In the genomic region with DNA sequence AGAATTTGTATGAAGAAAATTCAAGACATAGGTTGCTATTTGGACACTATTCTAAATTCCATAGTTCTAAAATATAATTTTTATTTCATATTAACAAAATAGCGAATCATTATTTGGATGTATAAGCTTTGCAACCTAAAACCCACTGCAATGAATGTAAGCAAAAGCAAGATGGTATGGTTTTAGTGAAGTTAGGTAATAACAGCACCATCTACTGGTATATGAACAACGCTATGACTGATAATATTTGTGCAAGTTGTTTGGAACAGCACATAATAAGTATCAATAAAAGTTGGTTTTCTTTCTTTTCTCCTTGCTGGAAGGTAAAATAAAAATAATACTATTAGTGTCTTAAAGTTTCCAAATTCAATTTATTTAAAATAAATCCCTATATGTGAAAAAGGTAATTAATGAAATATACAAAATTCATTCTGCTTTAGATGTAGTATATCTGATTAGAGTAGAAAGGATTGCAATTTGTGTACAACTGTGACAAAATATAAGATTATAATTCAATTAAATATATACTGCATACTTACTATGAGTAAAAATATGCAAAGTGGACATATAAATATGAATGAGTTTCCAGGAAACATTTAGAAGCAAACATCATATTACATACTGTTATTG, we compare ENCODE assay signal across 8 cellular contexts.
A peak's percentile ranks its signal among the peaks of the same experiment; 100 is the strongest.
DNase-seq lines count a peak whose midpoint lies in the region; ATAC-seq and TF ChIP-seq lines count a peak whose summit lies in the region.

No MANE protein-coding gene starts in this region.

- TF ChIP-seq CTCF in GM12875 (IDR thresholded peaks at IDR 0.05; ENCODE audit: borderline replicate concordance, insufficient read depth, low read depth, low read length): peak; percentile 19; the same call in 1 of the 2 replicates
- TF ChIP-seq CTCF in choroid plexus epithelial cell (conservative IDR thresholded peaks at IDR 0.05; ENCODE audit: low read depth, low read length): peak; percentile 65
- TF ChIP-seq CTCF in neural crest cell (conservative IDR thresholded peaks at IDR 0.05): peak; percentile 78

- peak; percentile 4 for DNase-seq in NCI-H524 treated with DMSO at 0.1 percent for 48 hours (lab: John Stamatoyannopoulos, UW)
- DNase-seq in choroid plexus epithelial cell (ENCODE audit: low read depth): peak; percentile 65
- DNase-seq in neural crest cell (ENCODE audit: low read depth, low spot score): no peak
- DNase-seq in activated T-cell treated with anti-CD3 and anti-CD28 coated beads, Interleukin-2, amount 50 U/mL, for 72 hours: no peak
- DNase-seq in CD8-positive, alpha-beta memory T cell: no peak

- POLR2A ChIA-PET in CD8-positive, alpha-beta memory T cell (lab: Charles Lee): no interaction called here

- H3K27me3 ChIP-seq in CD8-positive, alpha-beta memory T cell (ENCODE audit: insufficient read depth, low read length, poor library complexity, severe bottlenecking): no peaks in the 10 kb centered on the region

- H3K36me3 ChIP-seq in CD8-positive, alpha-beta memory T cell (ENCODE audit: insufficient read depth, low read length): no peaks in the 10 kb centered on the region

- H3K9me3 ChIP-seq in CD8-positive, alpha-beta memory T cell (ENCODE audit: low read length): no peaks in the 10 kb centered on the region

- ATAC-seq in HG02678 (IDR thresholded peaks at IDR 0.05; ENCODE audit: unreplicated experiment) (peak; percentile 66), GM18520 (IDR thresholded peaks at IDR 0.05; ENCODE audit: unreplicated experiment) (no peak)
- no peak for ATAC-seq in activated T-cell treated with anti-CD3 and anti-CD28 coated beads, Interleukin-2, amount 50 U/mL, for 72 hours (replicated peaks in 1 of 2)

- H3K27ac ChIP-seq in CD8-positive, alpha-beta memory T cell (ENCODE audit: low read depth, low read length): no peak overlapping the region

- no peaks in the 10 kb centered on the region for H3K4me1 Mint-ChIP-seq in neural crest cell
- no peaks in the 10 kb centered on the region for H3K4me1 Mint-ChIP-seq in activated T-cell treated with anti-CD3 and anti-CD28 coated beads, Interleukin-2, amount 50 U/mL, for 72 hours (ENCODE audit: low read depth)
- H3K4me1 Mint-ChIP-seq in CD8-positive, alpha-beta memory T cell: no peaks in the 10 kb centered on the region

- no peak overlapping the region for H3K4me3 Mint-ChIP-seq in neural crest cell
- H3K4me3 Mint-ChIP-seq in activated T-cell treated with anti-CD3 and anti-CD28 coated beads, Interleukin-2, amount 50 U/mL, for 72 hours: no peak overlapping the region
- no peak overlapping the region for H3K4me3 Mint-ChIP-seq in CD8-positive, alpha-beta memory T cell

- H3K9me3 Mint-ChIP-seq in neural crest cell: no peaks in the 10 kb centered on the region
- H3K9me3 Mint-ChIP-seq in activated T-cell treated with anti-CD3 and anti-CD28 coated beads, Interleukin-2, amount 50 U/mL, for 72 hours: no peaks in the 10 kb centered on the region
- peaks cover 0 to 9% (median 2%) of the 10 kb centered on the region in 5 donors for H3K9me3 Mint-ChIP-seq in CD8-positive, alpha-beta memory T cell

- peaks cover 4% of the 10 kb centered on the region for H3K27me3 Mint-ChIP-seq in neural crest cell (ENCODE audit: low read depth)
- H3K27me3 Mint-ChIP-seq in activated T-cell treated with anti-CD3 and anti-CD28 coated beads, Interleukin-2, amount 50 U/mL, for 72 hours (ENCODE audit: low read depth): no peaks in the 10 kb centered on the region
- H3K27me3 Mint-ChIP-seq in CD8-positive, alpha-beta memory T cell: peaks cover 1 to 11% of the 10 kb centered on the region in 2 donors

- no peaks in the 10 kb centered on the region for H3K4me1 ChIP-seq in CD8-positive, alpha-beta memory T cell (ENCODE audit: insufficient read depth, low read length)

- no peak overlapping the region for H3K4me3 ChIP-seq in GM12875 (ENCODE audit: low read depth, low read length)
- H3K4me3 ChIP-seq in choroid plexus epithelial cell (ENCODE audit: low read depth, low read length): no peak overlapping the region
- H3K4me3 ChIP-seq in CD8-positive, alpha-beta memory T cell (ENCODE audit: low read length): no peak overlapping the region

- CTCF ChIA-PET in CD8-positive, alpha-beta memory T cell (lab: Charles Lee): no interaction called here

- no peaks in the 10 kb centered on the region for H3K36me3 Mint-ChIP-seq in neural crest cell (ENCODE audit: low read depth)
- no peaks in the 10 kb centered on the region for H3K36me3 Mint-ChIP-seq in activated T-cell treated with anti-CD3 and anti-CD28 coated beads, Interleukin-2, amount 50 U/mL, for 72 hours (ENCODE audit: insufficient read depth in 2 of 2)
- H3K36me3 Mint-ChIP-seq in CD8-positive, alpha-beta memory T cell: no peaks in the 10 kb centered on the region

- H3K27ac Mint-ChIP-seq in neural crest cell (ENCODE audit: unreplicated experiment): no peak overlapping the region
- H3K27ac Mint-ChIP-seq in activated T-cell treated with anti-CD3 and anti-CD28 coated beads, Interleukin-2, amount 50 U/mL, for 72 hours: no peak overlapping the region
- H3K27ac Mint-ChIP-seq in CD8-positive, alpha-beta memory T cell: no peak overlapping the region

Comparison
In these comparisons a context has a peak if more than half of its experiments do, and no peak if none do; other contexts are left out.
1. CTCF ChIP-seq: peak in every context shown above with its lines; median percentile 78 in neural crest cell; 65 in choroid plexus epithelial cell; 19 in GM12875.
2. DNase-seq: peak in NCI-H524 treated with DMSO at 0.1 percent for 48 hours (single experiment) and choroid plexus epithelial cell (single experiment); none in neural crest cell (single experiment), activated T-cell treated with anti-CD3 and anti-CD28 coated beads, Interleukin-2, amount 50 U/mL, for 72 hours (0 of 2) and CD8-positive, alpha-beta memory T cell (0 of 5).